In the genomic region with DNA sequence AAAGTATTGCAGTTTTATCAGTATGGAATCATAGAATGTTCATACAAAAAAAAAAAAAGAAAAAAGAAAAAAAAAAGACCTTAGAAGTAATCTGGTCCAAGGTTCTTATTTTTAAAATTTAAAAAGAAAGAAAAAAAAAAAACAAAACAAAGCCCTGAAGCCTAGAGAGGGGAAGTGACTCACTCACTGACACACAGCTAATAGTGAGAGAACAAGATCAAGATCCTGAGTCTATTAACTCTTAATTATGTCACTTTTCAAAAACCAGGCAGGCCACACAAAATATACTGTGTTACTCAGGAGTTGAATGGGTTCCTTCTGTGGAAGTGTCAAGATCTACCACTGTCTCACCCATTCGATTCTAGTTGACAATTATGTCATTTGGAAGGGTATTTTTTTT, we compare ENCODE assay signal across 14 cellular contexts.
"Had no signal": no experiment of that assay in that cellular context is flagged by ENCODE, and none has a peak within 500 bp of the region (broad histone marks: within the 10 kb centered on the region; RNA-seq: fewer than 3 reads in every experiment).

No MANE protein-coding gene starts in this region.

- H3K9me3 ChIP-seq: esophagus muscularis mucosa, gastroesophageal sphincter, stomach had no signal

- H3K4me3 ChIP-seq: coronary artery, esophagus muscularis mucosa, gastroesophageal sphincter, stomach had no signal

- FAIRE-seq: urothelium cell line had no signal

- H3K36me3 ChIP-seq: esophagus muscularis mucosa, gastroesophageal sphincter, stomach, WERI-Rb-1 had no signal

- H3K27me3 ChIP-seq: esophagus muscularis mucosa, gastroesophageal sphincter, stomach had no signal

- H3K27ac ChIP-seq: coronary artery, esophagus muscularis mucosa, gastroesophageal sphincter, stomach, WERI-Rb-1 had no signal

- DNase-seq: activated CD4-positive, alpha-beta memory T cell treated with anti-CD3 and anti-CD28 coated beads, Interleukin-2, amount 10 ng/mL, durations not matched to agents 7 days and 5 days; activated CD4-positive, alpha-beta T cell treated with anti-CD3 and anti-CD28 coated beads for 36 hours; activated naive CD4-positive, alpha-beta T cell; aorta; effector memory CD8-positive, alpha-beta T cell; stimulated activated CD4-positive, alpha-beta T cell treated with anti-CD3 and anti-CD28 coated beads, Interleukin-15, amount 100 ng/mL, for 24 hours; stimulated activated CD4-positive, alpha-beta T cell treated with anti-CD3 and anti-CD28 coated beads, Interleukin-4, amount 100 ng/mL, for 24 hours; stomach; T-helper 9 cell; WERI-Rb-1 had no signal

- H3K4me1 ChIP-seq: esophagus muscularis mucosa, gastroesophageal sphincter, stomach had no signal

- ATAC-seq: activated CD4-positive, alpha-beta T cell treated with anti-CD3 and anti-CD28 coated beads for 36 hours; effector memory CD8-positive, alpha-beta T cell; gastroesophageal sphincter had no signal
